ENCODE assay signal across 32 cellular contexts in genomic region chr2:95578529-95578928, GRCh38. TPM values are rescaled to one million over a fixed set of nuclear protein-coding genes. Genes with fewer than 3 reads are reported as not detected.
"Had no signal": no experiment of that assay in that cellular context is flagged by ENCODE, and none has a peak within 500 bp of the region (broad histone marks: within the 10 kb centered on the region; RNA-seq: fewer than 3 reads in every experiment).

No MANE protein-coding gene starts in this region.

- H3K4me2 ChIP-seq: KMS-11 had no signal

- H3K9me3 Mint-ChIP-seq: activated CD4-positive, alpha-beta memory T cell treated with anti-CD3 and anti-CD28 coated beads, Interleukin-2, amount 10 ng/mL, durations not matched to agents 7 days and 5 days; activated naive CD4-positive, alpha-beta T cell treated with anti-CD3 and anti-CD28 coated beads, Interleukin-2, amount 10 ng/mL, durations not matched to agents 7 days and 5 days; activated naive CD8-positive, alpha-beta T cell treated with anti-CD3 and anti-CD28 coated beads for 36 hours; activated T-helper 2 cell treated with anti-CD3 and anti-CD28 coated beads, Interferon-gamma antibody, Interleukin-2, Interleukin-4, amounts not matched to agents 10 μg/mL and 5 μg/mL and 100 μg/mL, durations not matched to agents 14 hours and 24 hours and 36 hours; T-cell had no signal

- ATAC-seq: activated CD4-positive, alpha-beta T cell treated with anti-CD3 and anti-CD28 coated beads for 36 hours; Panc1; Right ventricle myocardium inferior; T-cell had no signal

- H3K4me3 Mint-ChIP-seq: activated CD4-positive, alpha-beta memory T cell treated with anti-CD3 and anti-CD28 coated beads, Interleukin-2, amount 10 ng/mL, durations not matched to agents 7 days and 5 days; activated CD4-positive, alpha-beta T cell treated with anti-CD3 and anti-CD28 coated beads for 36 hours; activated naive CD4-positive, alpha-beta T cell treated with anti-CD3 and anti-CD28 coated beads, Interleukin-2, amount 10 ng/mL, durations not matched to agents 7 days and 5 days; activated naive CD8-positive, alpha-beta T cell treated with anti-CD3 and anti-CD28 coated beads for 36 hours; T-cell had no signal

- DNase-seq: activated CD4-positive, alpha-beta memory T cell treated with anti-CD3 and anti-CD28 coated beads, Interleukin-2, amount 10 ng/mL, durations not matched to agents 7 days and 5 days; activated CD4-positive, alpha-beta T cell treated with anti-CD3 and anti-CD28 coated beads for 36 hours; activated CD4-positive, alpha-beta T cell treated with anti-CD3 and anti-CD28 coated beads, Interleukin-2, amount 50 U/mL, for 1 hour; activated CD4-positive, CD25-positive, alpha-beta regulatory T cell; activated gamma-delta T cell treated with Interleukin-2 at 50 U/mL for 16 hours; activated naive CD4-positive, alpha-beta T cell treated with anti-CD3 and anti-CD28 coated beads, Interleukin-2, amount 10 ng/mL, durations not matched to agents 7 days and 5 days; activated naive CD8-positive, alpha-beta T cell treated with anti-CD3 and anti-CD28 coated beads for 36 hours; activated T-cell treated with anti-CD3 and anti-CD28 coated beads for 4 hours; activated T-cell treated with anti-CD3 and anti-CD28 coated beads, Interleukin-2, amount 50 U/mL, for 48 hours; NCI-H1092; NCI-H1417; NCI-H1930; NCI-H345; NCI-H510A; NCI-H526 treated with DMSO at 0.1 percent for 48 hours; NCI-H82; NK-92 treated with Interleukin-12 subunit alpha and Interleukin-12 subunit beta, amount 100 ng/mL, for 24 hours; OCI-M1; RPMI8226; T-cell; T-helper 2 cell; T1000 had no signal

- H3K27ac Mint-ChIP-seq: activated CD4-positive, alpha-beta memory T cell treated with anti-CD3 and anti-CD28 coated beads, Interleukin-2, amount 10 ng/mL, durations not matched to agents 7 days and 5 days; activated CD4-positive, alpha-beta T cell treated with anti-CD3 and anti-CD28 coated beads for 36 hours; activated naive CD4-positive, alpha-beta T cell treated with anti-CD3 and anti-CD28 coated beads, Interleukin-2, amount 10 ng/mL, durations not matched to agents 7 days and 5 days; activated naive CD8-positive, alpha-beta T cell treated with anti-CD3 and anti-CD28 coated beads for 36 hours; activated T-helper 2 cell treated with anti-CD3 and anti-CD28 coated beads, Interferon-gamma antibody, Interleukin-2, Interleukin-4, amounts not matched to agents 10 μg/mL and 5 μg/mL and 100 μg/mL, durations not matched to agents 14 hours and 24 hours and 36 hours; T-cell had no signal

- H3K4me3 ChIP-seq: SK-N-MC had no signal

- H3K36me3 Mint-ChIP-seq: activated naive CD4-positive, alpha-beta T cell treated with anti-CD3 and anti-CD28 coated beads, Interleukin-2, amount 10 ng/mL, durations not matched to agents 7 days and 5 days; activated naive CD8-positive, alpha-beta T cell treated with anti-CD3 and anti-CD28 coated beads for 36 hours; T-cell had no signal

- H3K4me1 Mint-ChIP-seq: activated CD4-positive, alpha-beta memory T cell treated with anti-CD3 and anti-CD28 coated beads, Interleukin-2, amount 10 ng/mL, durations not matched to agents 7 days and 5 days; activated CD4-positive, alpha-beta T cell treated with anti-CD3 and anti-CD28 coated beads for 36 hours; activated naive CD4-positive, alpha-beta T cell treated with anti-CD3 and anti-CD28 coated beads, Interleukin-2, amount 10 ng/mL, durations not matched to agents 7 days and 5 days; activated naive CD8-positive, alpha-beta T cell treated with anti-CD3 and anti-CD28 coated beads for 36 hours; T-cell had no signal

- H3K9ac ChIP-seq: KMS-11 had no signal

- H3K27ac ChIP-seq: KMS-11, SK-N-MC had no signal

- FAIRE-seq: TTC549 had no signal

RNA-seq across cellular contexts. Expression of gene TRIM43, which starts 13.3 kb away (rescaled TPM):
- total RNA-seq: activated CD4-positive, alpha-beta T cell treated with anti-CD3 and anti-CD28 coated beads for 36 hours; activated CD8-positive, alpha-beta memory T cell treated with anti-CD3 and anti-CD28 coated beads for 36 hours; activated naive CD8-positive, alpha-beta T cell treated with anti-CD3 and anti-CD28 coated beads for 36 hours; cardiac septum; MCF 10A; Right ventricle myocardium inferior; T-cell had no signal
- polyA plus RNA-seq: adipose tissue had no signal
